ENCODE assay signal across 1 cellular context in genomic region chr12:123098780-123099179, GRCh38.
TF ChIP-seq lines count a peak whose summit lies in the region.

No MANE protein-coding gene starts in this region.

TF ChIP-seq in H1, 55 proteins besides CTCF, POLR2A, EP300 and RAD21:
- TF ChIP-seq PHF8 (conservative IDR thresholded peaks at IDR 0.05; ENCODE audit: low read depth, low read length) (no peak), JUN (IDR thresholded peaks at IDR 0.05; ENCODE audit: low read depth, low read length) (no peak), POU5F1 (IDR thresholded peaks at IDR 0.05; ENCODE audit: low read depth, low read length) (no peak), YY1 (IDR thresholded peaks at IDR 0.05; ENCODE audit: low read depth, low read length) (no peak), SIRT6 (IDR thresholded peaks at IDR 0.05; ENCODE audit: low read length) (no peak), BRCA1 (IDR thresholded peaks at IDR 0.05; ENCODE audit: low read depth, low read length) (no peak), SAP30 (IDR thresholded peaks at IDR 0.05; ENCODE audit: insufficient read depth, insufficient replicate concordance, low read length) (no peak), HDAC6 (IDR thresholded peaks at IDR 0.05; ENCODE audit: low read depth, low read length) (no peak), SP2 (IDR thresholded peaks at IDR 0.05; ENCODE audit: low read length) (no peak), CEBPB (IDR thresholded peaks at IDR 0.05; ENCODE audit: low read depth, low read length) (no peak)
